In the genomic region with DNA sequence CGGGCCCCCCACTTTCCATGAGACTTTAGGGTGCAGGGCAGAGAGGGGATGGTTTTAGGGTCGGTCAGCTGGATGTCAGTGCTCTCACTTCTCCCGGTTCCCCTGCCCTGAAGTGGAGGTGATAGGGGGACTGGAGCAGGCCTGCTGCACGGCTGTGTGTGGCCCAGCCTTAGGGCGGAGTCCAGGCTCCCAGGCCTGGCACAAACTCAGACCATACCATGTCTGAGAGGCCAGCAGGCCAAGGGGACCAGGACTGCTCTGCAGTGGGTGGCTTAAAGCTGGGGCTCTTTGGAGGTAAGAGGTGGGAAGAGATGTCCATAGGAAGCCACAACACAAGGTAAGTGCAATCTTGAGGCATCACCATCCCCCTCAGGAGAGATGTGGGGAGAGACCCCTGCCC, we compare ENCODE assay signal across 2 cellular contexts.
TF ChIP-seq lines count a peak whose summit lies in the region.

No MANE protein-coding gene starts in this region.

TF ChIP-seq in HCT116, 20 proteins besides CTCF, POLR2A, EP300 and RAD21:
- TF ChIP-seq SIN3A (IDR thresholded peaks at IDR 0.05; ENCODE audit: low read depth) (no peak), JUND (IDR thresholded peaks at IDR 0.05) (no peak), SRF (IDR thresholded peaks at IDR 0.05; ENCODE audit: low read depth) (no peak), EZH2phosphoT487 (IDR thresholded peaks at IDR 0.05; ENCODE audit: borderline replicate concordance) (no peak), CEBPB (IDR thresholded peaks at IDR 0.05; ENCODE audit: low read depth) (no peak), POLR2AphosphoS5 (IDR thresholded peaks at IDR 0.05; ENCODE audit: low read depth, low read length) (no peak), ELF1 (IDR thresholded peaks at IDR 0.05; ENCODE audit: borderline replicate concordance, low read depth) (no peak), TCF7L2 (IDR thresholded peaks at IDR 0.05; ENCODE audit: borderline replicate concordance, extremely low read depth, insufficient read depth, insufficient read length) (no peak), EZH2 (IDR thresholded peaks at IDR 0.05) (no peak), EGR1 (IDR thresholded peaks at IDR 0.05; ENCODE audit: low read depth) (no peak), ZFX (IDR thresholded peaks at IDR 0.05) (no peak), CBX3 (IDR thresholded peaks at IDR 0.05; ENCODE audit: low read depth) (no peak), SP1 (IDR thresholded peaks at IDR 0.05; ENCODE audit: low read depth) (no peak)
- TF ChIP-seq, protein P1, sequence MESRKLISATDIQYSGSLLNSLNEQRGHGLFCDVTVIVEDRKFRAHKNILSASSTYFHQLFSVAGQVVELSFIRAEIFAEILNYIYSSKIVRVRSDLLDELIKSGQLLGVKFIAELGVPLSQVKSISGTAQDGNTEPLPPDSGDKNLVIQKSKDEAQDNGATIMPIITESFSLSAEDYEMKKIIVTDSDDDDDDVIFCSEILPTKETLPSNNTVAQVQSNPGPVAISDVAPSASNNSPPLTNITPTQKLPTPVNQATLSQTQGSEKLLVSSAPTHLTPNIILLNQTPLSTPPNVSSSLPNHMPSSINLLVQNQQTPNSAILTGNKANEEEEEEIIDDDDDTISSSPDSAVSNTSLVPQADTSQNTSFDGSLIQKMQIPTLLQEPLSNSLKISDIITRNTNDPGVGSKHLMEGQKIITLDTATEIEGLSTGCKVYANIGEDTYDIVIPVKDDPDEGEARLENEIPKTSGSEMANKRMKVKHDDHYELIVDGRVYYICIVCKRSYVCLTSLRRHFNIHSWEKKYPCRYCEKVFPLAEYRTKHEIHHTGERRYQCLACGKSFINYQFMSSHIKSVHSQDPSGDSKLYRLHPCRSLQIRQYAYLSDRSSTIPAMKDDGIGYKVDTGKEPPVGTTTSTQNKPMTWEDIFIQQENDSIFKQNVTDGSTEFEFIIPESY (IDR thresholded peaks at IDR 0.05; ENCODE audit: extremely low read depth, insufficient replicate concordance, low read length) = no peak

TF ChIP-seq in H1, 55 proteins besides CTCF, POLR2A, EP300 and RAD21:
- TF ChIP-seq GABPA (IDR thresholded peaks at IDR 0.05; ENCODE audit: borderline replicate concordance, insufficient read depth, low read length) (no peak), GTF2F1 (IDR thresholded peaks at IDR 0.05; ENCODE audit: borderline replicate concordance, low read depth, low read length) (no peak), SP4 (IDR thresholded peaks at IDR 0.05; ENCODE audit: low read length) (no peak), PHF8 (conservative IDR thresholded peaks at IDR 0.05; ENCODE audit: low read depth, low read length) (no peak), POLR2AphosphoS5 (IDR thresholded peaks at IDR 0.05; ENCODE audit: low read depth, low read length) (no peak)
- TF ChIP-seq, protein P2, sequence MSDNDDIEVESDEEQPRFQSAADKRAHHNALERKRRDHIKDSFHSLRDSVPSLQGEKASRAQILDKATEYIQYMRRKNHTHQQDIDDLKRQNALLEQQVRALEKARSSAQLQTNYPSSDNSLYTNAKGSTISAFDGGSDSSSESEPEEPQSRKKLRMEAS (IDR thresholded peaks at IDR 0.05) = no peak
- TF ChIP-seq, protein P3, sequence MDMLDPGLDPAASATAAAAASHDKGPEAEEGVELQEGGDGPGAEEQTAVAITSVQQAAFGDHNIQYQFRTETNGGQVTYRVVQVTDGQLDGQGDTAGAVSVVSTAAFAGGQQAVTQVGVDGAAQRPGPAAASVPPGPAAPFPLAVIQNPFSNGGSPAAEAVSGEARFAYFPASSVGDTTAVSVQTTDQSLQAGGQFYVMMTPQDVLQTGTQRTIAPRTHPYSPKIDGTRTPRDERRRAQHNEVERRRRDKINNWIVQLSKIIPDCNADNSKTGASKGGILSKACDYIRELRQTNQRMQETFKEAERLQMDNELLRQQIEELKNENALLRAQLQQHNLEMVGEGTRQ (IDR thresholded peaks at IDR 0.05; ENCODE audit: low read length) = no peak
